In the genomic region with DNA sequence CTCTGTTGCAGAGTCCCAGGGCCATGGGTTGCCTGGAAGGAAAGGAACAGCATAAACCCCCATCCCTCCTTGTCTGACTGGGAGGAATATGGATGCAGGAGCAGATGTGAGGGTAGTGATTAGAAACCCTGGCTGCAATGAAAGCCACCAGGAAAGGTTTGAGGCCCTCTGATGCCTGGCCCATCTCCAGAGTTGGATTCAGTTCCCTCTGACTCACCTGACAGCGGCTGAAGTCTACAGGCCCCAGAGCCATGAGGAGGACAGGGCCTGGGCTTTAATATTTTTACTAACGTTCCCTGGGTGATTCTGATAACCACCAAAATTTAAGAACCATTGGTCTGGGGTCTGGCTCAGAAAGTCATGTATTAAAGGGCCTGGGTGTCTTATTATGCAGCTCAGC, we compare ENCODE assay signal across 15 cellular contexts.
A peak's percentile ranks its signal among the peaks of the same experiment; 100 is the strongest.
DNase-seq lines count a peak whose midpoint lies in the region; ATAC-seq and TF ChIP-seq lines count a peak whose summit lies in the region.
"Had no signal": no experiment of that assay in that cellular context is flagged by ENCODE, and none has a peak within 500 bp of the region (broad histone marks: within the 10 kb centered on the region; RNA-seq: fewer than 3 reads in every experiment).

No MANE protein-coding gene starts in this region.

- H3K27ac ChIP-seq in RWPE2 (ENCODE audit: poor library complexity, severe bottlenecking) (no peak overlapping the region), neural progenitor cell (no peak overlapping the region)
- H3K27ac ChIP-seq: BLaER1 treated with 17β-estradiol and CSF1 and Interleukin-3, amounts not matched to agents 10 nM and 100 nM had no signal

- H3K4me1 ChIP-seq in RWPE2 (ENCODE audit: insufficient read depth, poor library complexity, severe bottlenecking): no peaks in the 10 kb centered on the region
- H3K4me1 ChIP-seq in neural progenitor cell: no peaks in the 10 kb centered on the region
- H3K4me1 ChIP-seq: BLaER1 treated with 17β-estradiol and CSF1 and Interleukin-3, amounts not matched to agents 10 nM and 100 nM; HAP-1 had no signal

- H3K79me2 ChIP-seq in neural progenitor cell (ENCODE audit: low read depth): no peaks in the 10 kb centered on the region

- H3K9me3 ChIP-seq in RWPE2 (ENCODE audit: severe bottlenecking) (no peaks in the 10 kb centered on the region), neural progenitor cell (ENCODE audit: low read depth) (no peaks in the 10 kb centered on the region)
- H3K9me3 ChIP-seq: BLaER1 treated with 17β-estradiol and CSF1 and Interleukin-3, amounts not matched to agents 10 nM and 100 nM; HAP-1 had no signal

- H3K27me3 ChIP-seq in RWPE2 (ENCODE audit: insufficient read depth, poor library complexity, severe bottlenecking) (no peaks in the 10 kb centered on the region), neural progenitor cell (no peaks in the 10 kb centered on the region)
- H3K27me3 ChIP-seq: BLaER1 treated with 17β-estradiol and CSF1 and Interleukin-3, amounts not matched to agents 10 nM and 100 nM had no signal

- H3K4me3 Mint-ChIP-seq in HFFc6 (no peak overlapping the region), neural progenitor cell (no peak overlapping the region)
- H3K4me3 Mint-ChIP-seq: B cell; CD8-positive, alpha-beta T cell had no signal

- no peak overlapping the region for H3K4me3 ChIP-seq in RWPE2 (ENCODE audit: severe bottlenecking)
- H3K4me3 ChIP-seq in neural progenitor cell: no peak overlapping the region
- H3K4me3 ChIP-seq: BLaER1 treated with 17β-estradiol and CSF1 and Interleukin-3, amounts not matched to agents 10 nM and 100 nM; GM12878; HAP-1 had no signal

- H3K4me1 Mint-ChIP-seq in HFFc6 (ENCODE audit: low read depth): peaks cover 22% of the 10 kb centered on the region
- H3K4me1 Mint-ChIP-seq in neural progenitor cell: no peaks in the 10 kb centered on the region
- H3K4me1 Mint-ChIP-seq: B cell had no signal

- H3K9ac ChIP-seq in neural progenitor cell: no peak overlapping the region
- H3K9ac ChIP-seq: BLaER1 treated with 17β-estradiol and CSF1 and Interleukin-3, amounts not matched to agents 10 nM and 100 nM had no signal

- H3F3A ChIP-seq in neural progenitor cell (ENCODE audit: low read depth): no peaks in the 10 kb centered on the region

- H3K4me2 ChIP-seq in neural progenitor cell: no peak overlapping the region
- H3K4me2 ChIP-seq: BLaER1 treated with 17β-estradiol and CSF1 and Interleukin-3, amounts not matched to agents 10 nM and 100 nM had no signal

- ATAC-seq in RWPE2 (ENCODE audit: low read depth) (peak; percentile 33; the same call in 1 of the 3 replicates), HG02759 (IDR thresholded peaks at IDR 0.05; ENCODE audit: unreplicated experiment) (no peak)
- ATAC-seq: CD8-positive, alpha-beta T cell; GM12878 had no signal

- no peak overlapping the region for H2AFZ ChIP-seq in neural progenitor cell (replicated peaks)

- H3K27me3 Mint-ChIP-seq in HFFc6 (ENCODE audit: insufficient read depth): no peaks in the 10 kb centered on the region; the same call in 1 of the 2 replicates
- H3K27me3 Mint-ChIP-seq in neural progenitor cell (ENCODE audit: insufficient read depth, low read depth): peaks cover 3% of the 10 kb centered on the region
- H3K27me3 Mint-ChIP-seq: B cell had no signal

- H3K9me3 Mint-ChIP-seq in HFFc6: peaks cover 4% of the 10 kb centered on the region
- peaks cover 5% of the 10 kb centered on the region for H3K9me3 Mint-ChIP-seq in neural progenitor cell

- no peak for TF ChIP-seq CTCF in HFFc6 (IDR thresholded peaks at IDR 0.05)
- no peak for TF ChIP-seq CTCF in RWPE2 (IDR thresholded peaks at IDR 0.05; ENCODE audit: poor library complexity, severe bottlenecking)
- TF ChIP-seq CTCF in neural progenitor cell (IDR thresholded peaks at IDR 0.05): no peak

- H3K36me3 ChIP-seq in RWPE2 (ENCODE audit: low read depth) (no peaks in the 10 kb centered on the region), neural progenitor cell (no peaks in the 10 kb centered on the region)
- H3K36me3 ChIP-seq: BLaER1 treated with 17β-estradiol and CSF1 and Interleukin-3, amounts not matched to agents 10 nM and 100 nM; HAP-1 had no signal

- H4K20me1 ChIP-seq in neural progenitor cell (ENCODE audit: low read depth): no peaks in the 10 kb centered on the region
- H4K20me1 ChIP-seq: BLaER1 treated with 17β-estradiol and CSF1 and Interleukin-3, amounts not matched to agents 10 nM and 100 nM had no signal

- H3K27ac Mint-ChIP-seq in HFFc6: no peak overlapping the region
- peak overlapping the region; percentile 78 for H3K27ac Mint-ChIP-seq in neural progenitor cell
- H3K27ac Mint-ChIP-seq: B cell; CD8-positive, alpha-beta T cell had no signal

- DNase-seq in Daoy (ENCODE audit: low read depth) (peak; percentile 39), HFFc6 (peak; percentile 1), RWPE2 (ENCODE audit: low spot score) (no peak), neural progenitor cell (ENCODE audit: low spot score) (no peak), HuH-7.5 (ENCODE audit: low spot score) (no peak), activated gamma-delta T cell (lab: John Stamatoyannopoulos, UW) (no peak)
- DNase-seq: Calu3; CD8-positive, alpha-beta T cell; DMS79 treated with DMSO at 0.1 percent for 48 hours; EL had no signal

- no peaks in the 10 kb centered on the region; the same call in 1 of the 2 replicates for H3K36me3 Mint-ChIP-seq in HFFc6 (ENCODE audit: low read depth)
- peaks cover 7% of the 10 kb centered on the region for H3K36me3 Mint-ChIP-seq in neural progenitor cell
- H3K36me3 Mint-ChIP-seq: CD8-positive, alpha-beta T cell had no signal

Comparison
In these comparisons a context has a peak if more than half of its experiments do, and no peak if none do; other contexts are left out.
1. DNase-seq: peak in Daoy (single experiment) and HFFc6 (single experiment); none in RWPE2 (single experiment), neural progenitor cell (single experiment), HuH-7.5 (single experiment) and activated gamma-delta T cell (single experiment).